Comparison of ENCODE assay signal across 8 cellular contexts in genomic region chr15:70528270-70528706, GRCh38.
A peak's percentile ranks its signal among the peaks of the same experiment; 100 is the strongest.
DNase-seq lines count a peak whose midpoint lies in the region; ATAC-seq and TF ChIP-seq lines count a peak whose summit lies in the region.

No MANE protein-coding gene starts in this region.

- WGBS in ovary, 3 donors = 54 to 79% (median 59%) methylated on average over 6 of the region's 6 CpGs

- no peaks in the 10 kb centered on the region for H3K27me3 Mint-ChIP-seq in activated T-cell treated with anti-CD3 and anti-CD28 coated beads, Interleukin-2, amount 50 U/mL, for 72 hours (ENCODE audit: low read depth)

- H3K4me1 ChIP-seq in ovary (ENCODE audit: insufficient read depth) = peaks cover 3% of the 10 kb centered on the region

- peak overlapping the region; percentile 65 to 82 for H3K4me3 Mint-ChIP-seq in activated T-cell treated with anti-CD3 and anti-CD28 coated beads, Interleukin-2, amount 50 U/mL, for 72 hours

- peak overlapping the region; percentile 3 for H3K27ac Mint-ChIP-seq in activated T-cell treated with anti-CD3 and anti-CD28 coated beads, Interleukin-2, amount 50 U/mL, for 72 hours

- H3K4me3 ChIP-seq in ovary = no peak overlapping the region

- no peaks in the 10 kb centered on the region for H3K27me3 ChIP-seq in ovary

- H3K4me1 Mint-ChIP-seq in activated T-cell treated with anti-CD3 and anti-CD28 coated beads, Interleukin-2, amount 50 U/mL, for 72 hours (ENCODE audit: low read depth) = peaks cover 50% of the 10 kb centered on the region

- no peaks in the 10 kb centered on the region for H3K9me3 ChIP-seq in ovary

- H3K36me3 ChIP-seq in ovary = no peaks in the 10 kb centered on the region

- no peaks in the 10 kb centered on the region for H3K9me3 Mint-ChIP-seq in activated T-cell treated with anti-CD3 and anti-CD28 coated beads, Interleukin-2, amount 50 U/mL, for 72 hours

- no peak for TF ChIP-seq EP300 in ovary (IDR thresholded peaks at IDR 0.05)

- ATAC-seq in GM18511 (IDR thresholded peaks at IDR 0.05; ENCODE audit: unreplicated experiment) = peak; percentile 89
- peak; percentile 79 for ATAC-seq in HG02852 (IDR thresholded peaks at IDR 0.05; ENCODE audit: unreplicated experiment)
- peak; percentile 99 for ATAC-seq in activated T-cell treated with anti-CD3 and anti-CD28 coated beads, Interleukin-2, amount 50 U/mL, for 72 hours (replicated peaks in 1 of 2)

- no peak for TF ChIP-seq POLR2A in ovary (IDR thresholded peaks at IDR 0.05)

- intact Hi-C loops in ovary (cut with DNase I) = no loop called here

- no peak for TF ChIP-seq CTCF in ovary (IDR thresholded peaks at IDR 0.05)

- H3K27ac ChIP-seq in ovary = no peak overlapping the region

- in situ Hi-C loops in G401 (cut with HindIII; ENCODE audit: low sequenced_read_pairs) = no loop called here

- DNase-seq in NOMO-1 (lab: John Stamatoyannopoulos, UW; ENCODE audit: unreplicated experiment in 2 of 2) (peak; percentile 78 to 94), medulla oblongata (ENCODE audit: extremely low spot score) (peak; percentile 33), inferior parietal cortex (ENCODE audit: extremely low spot score) (no peak), G401 (ENCODE audit: low spot score) (no peak), ovary (no peak)
- DNase-seq in activated T-cell treated with anti-CD3 and anti-CD28 coated beads, Interleukin-2, amount 50 U/mL, for 72 hours = peak; percentile 68 to 71

- peaks cover 0 to 1% of the 10 kb centered on the region in 2 donors for H3K36me3 Mint-ChIP-seq in activated T-cell treated with anti-CD3 and anti-CD28 coated beads, Interleukin-2, amount 50 U/mL, for 72 hours (ENCODE audit: insufficient read depth in 2 of 2)

Comparison
In these comparisons a context has a peak if more than half of its experiments do, and no peak if none do; other contexts are left out.
1. DNase-seq: peak in NOMO-1 (2 of 2), activated T-cell treated with anti-CD3 and anti-CD28 coated beads, Interleukin-2, amount 50 U/mL, for 72 hours (2 of 2) and medulla oblongata (single experiment); none in inferior parietal cortex (single experiment), G401 (single experiment) and ovary (0 of 5).
2. Peak in every context shown above with its lines, with median percentiles within 50 percentile points of each other: ATAC-seq.